In the genomic region with DNA sequence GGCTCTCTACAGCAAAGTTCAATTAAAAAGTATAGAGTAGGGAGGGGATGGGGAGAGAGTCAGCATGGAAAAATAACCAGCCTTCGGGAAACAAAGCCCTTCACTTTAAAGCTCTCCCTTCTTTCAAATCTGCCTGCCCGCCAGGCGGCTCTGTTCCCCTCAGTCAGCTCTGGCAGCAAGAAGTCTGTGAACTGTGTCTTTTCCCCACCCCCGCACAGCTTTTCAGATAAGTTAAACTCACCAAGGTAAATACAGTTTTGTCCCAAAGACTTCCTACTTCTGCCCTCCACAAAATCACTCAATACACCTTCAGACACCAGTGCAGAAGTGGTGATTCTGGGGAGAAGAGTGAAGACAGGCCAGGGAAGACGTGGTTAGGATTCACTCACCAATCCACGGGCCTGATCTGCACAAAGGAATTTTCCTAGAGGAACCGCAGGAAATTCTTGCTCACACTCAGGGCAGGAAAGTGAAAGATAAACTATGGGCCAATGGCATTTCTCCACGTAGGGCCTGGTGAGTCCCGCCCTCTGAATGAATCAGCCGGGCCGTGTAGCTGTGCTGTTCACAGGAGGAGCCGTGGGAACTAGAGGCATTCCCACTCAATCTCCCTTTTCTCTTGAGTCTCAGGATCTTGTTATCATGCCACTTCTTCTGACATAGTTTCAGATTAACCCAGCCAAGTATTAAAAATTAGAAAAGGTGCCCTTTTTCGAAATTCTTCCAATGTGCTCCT, we compare ENCODE assay signal across 1 cellular context.
TF ChIP-seq lines count a peak whose summit lies in the region.

A gene with protein sequence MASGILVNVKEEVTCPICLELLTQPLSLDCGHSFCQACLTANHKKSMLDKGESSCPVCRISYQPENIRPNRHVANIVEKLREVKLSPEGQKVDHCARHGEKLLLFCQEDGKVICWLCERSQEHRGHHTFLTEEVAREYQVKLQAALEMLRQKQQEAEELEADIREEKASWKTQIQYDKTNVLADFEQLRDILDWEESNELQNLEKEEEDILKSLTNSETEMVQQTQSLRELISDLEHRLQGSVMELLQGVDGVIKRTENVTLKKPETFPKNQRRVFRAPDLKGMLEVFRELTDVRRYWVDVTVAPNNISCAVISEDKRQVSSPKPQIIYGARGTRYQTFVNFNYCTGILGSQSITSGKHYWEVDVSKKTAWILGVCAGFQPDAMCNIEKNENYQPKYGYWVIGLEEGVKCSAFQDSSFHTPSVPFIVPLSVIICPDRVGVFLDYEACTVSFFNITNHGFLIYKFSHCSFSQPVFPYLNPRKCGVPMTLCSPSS (minus strand): TSS at position 448 of the 736 bp plus-strand sequence. CDS start 4,897 bp downstream, outside the sequence.

TF ChIP-seq in HepG2, 621 proteins besides CTCF, POLR2A, EP300 and RAD21 (continued from another document and continues in another):
- TF ChIP-seq, protein P1, sequence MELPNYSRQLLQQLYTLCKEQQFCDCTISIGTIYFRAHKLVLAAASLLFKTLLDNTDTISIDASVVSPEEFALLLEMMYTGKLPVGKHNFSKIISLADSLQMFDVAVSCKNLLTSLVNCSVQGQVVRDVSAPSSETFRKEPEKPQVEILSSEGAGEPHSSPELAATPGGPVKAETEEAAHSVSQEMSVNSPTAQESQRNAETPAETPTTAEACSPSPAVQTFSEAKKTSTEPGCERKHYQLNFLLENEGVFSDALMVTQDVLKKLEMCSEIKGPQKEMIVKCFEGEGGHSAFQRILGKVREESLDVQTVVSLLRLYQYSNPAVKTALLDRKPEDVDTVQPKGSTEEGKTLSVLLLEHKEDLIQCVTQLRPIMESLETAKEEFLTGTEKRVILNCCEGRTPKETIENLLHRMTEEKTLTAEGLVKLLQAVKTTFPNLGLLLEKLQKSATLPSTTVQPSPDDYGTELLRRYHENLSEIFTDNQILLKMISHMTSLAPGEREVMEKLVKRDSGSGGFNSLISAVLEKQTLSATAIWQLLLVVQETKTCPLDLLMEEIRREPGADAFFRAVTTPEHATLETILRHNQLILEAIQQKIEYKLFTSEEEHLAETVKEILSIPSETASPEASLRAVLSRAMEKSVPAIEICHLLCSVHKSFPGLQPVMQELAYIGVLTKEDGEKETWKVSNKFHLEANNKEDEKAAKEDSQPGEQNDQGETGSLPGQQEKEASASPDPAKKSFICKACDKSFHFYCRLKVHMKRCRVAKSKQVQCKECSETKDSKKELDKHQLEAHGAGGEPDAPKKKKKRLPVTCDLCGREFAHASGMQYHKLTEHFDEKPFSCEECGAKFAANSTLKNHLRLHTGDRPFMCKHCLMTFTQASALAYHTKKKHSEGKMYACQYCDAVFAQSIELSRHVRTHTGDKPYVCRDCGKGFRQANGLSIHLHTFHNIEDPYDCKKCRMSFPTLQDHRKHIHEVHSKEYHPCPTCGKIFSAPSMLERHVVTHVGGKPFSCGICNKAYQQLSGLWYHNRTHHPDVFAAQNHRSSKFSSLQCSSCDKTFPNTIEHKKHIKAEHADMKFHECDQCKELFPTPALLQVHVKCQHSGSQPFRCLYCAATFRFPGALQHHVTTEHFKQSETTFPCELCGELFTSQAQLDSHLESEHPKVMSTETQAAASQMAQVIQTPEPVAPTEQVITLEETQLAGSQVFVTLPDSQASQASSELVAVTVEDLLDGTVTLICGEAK (IDR thresholded peaks at IDR 0.05) = no peak
- TF ChIP-seq, protein P1 (CRISPR knock-in tag; IDR thresholded peaks at IDR 0.05) = no peak
- no peak for TF ChIP-seq MIXL1 (CRISPR knock-in tag; IDR thresholded peaks at IDR 0.05)
- TF ChIP-seq ZNF382 (CRISPR knock-in tag; IDR thresholded peaks at IDR 0.05; ENCODE audit: borderline replicate concordance) = no peak
- TF ChIP-seq, protein P2, sequence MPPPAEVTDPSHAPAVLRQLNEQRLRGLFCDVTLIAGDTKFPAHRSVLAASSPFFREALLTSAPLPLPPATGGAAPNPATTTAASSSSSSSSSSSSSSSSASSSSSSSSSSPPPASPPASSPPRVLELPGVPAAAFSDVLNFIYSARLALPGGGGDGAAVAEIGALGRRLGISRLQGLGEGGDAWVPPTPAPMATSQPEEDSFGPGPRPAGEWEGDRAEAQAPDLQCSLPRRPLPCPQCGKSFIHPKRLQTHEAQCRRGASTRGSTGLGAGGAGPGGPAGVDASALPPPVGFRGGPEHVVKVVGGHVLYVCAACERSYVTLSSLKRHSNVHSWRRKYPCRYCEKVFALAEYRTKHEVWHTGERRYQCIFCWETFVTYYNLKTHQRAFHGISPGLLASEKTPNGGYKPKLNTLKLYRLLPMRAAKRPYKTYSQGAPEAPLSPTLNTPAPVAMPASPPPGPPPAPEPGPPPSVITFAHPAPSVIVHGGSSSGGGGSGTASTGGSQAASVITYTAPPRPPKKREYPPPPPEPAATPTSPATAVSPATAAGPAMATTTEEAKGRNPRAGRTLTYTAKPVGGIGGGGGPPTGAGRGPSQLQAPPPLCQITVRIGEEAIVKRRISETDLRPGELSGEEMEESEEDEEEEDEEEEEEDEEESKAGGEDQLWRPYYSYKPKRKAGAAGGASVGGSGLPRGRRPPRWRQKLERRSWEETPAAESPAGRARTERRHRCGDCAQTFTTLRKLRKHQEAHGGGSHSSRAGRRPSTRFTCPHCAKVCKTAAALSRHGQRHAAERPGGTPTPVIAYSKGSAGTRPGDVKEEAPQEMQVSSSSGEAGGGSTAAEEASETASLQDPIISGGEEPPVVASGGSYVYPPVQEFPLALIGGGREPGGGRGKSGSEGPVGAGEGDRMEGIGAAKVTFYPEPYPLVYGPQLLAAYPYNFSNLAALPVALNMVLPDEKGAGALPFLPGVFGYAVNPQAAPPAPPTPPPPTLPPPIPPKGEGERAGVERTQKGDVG (CRISPR knock-in tag; IDR thresholded peaks at IDR 0.05; ENCODE audit: borderline replicate concordance) = no peak
- TF ChIP-seq NFE2L1 (CRISPR knock-in tag; IDR thresholded peaks at IDR 0.05; ENCODE audit: borderline replicate concordance) = no peak
- no peak for TF ChIP-seq TCF7L2 (IDR thresholded peaks at IDR 0.05; ENCODE audit: low read depth, low read length)
- TF ChIP-seq JUNB (CRISPR knock-in tag; IDR thresholded peaks at IDR 0.05; ENCODE audit: borderline replicate concordance) = no peak
- TF ChIP-seq, protein P3, sequence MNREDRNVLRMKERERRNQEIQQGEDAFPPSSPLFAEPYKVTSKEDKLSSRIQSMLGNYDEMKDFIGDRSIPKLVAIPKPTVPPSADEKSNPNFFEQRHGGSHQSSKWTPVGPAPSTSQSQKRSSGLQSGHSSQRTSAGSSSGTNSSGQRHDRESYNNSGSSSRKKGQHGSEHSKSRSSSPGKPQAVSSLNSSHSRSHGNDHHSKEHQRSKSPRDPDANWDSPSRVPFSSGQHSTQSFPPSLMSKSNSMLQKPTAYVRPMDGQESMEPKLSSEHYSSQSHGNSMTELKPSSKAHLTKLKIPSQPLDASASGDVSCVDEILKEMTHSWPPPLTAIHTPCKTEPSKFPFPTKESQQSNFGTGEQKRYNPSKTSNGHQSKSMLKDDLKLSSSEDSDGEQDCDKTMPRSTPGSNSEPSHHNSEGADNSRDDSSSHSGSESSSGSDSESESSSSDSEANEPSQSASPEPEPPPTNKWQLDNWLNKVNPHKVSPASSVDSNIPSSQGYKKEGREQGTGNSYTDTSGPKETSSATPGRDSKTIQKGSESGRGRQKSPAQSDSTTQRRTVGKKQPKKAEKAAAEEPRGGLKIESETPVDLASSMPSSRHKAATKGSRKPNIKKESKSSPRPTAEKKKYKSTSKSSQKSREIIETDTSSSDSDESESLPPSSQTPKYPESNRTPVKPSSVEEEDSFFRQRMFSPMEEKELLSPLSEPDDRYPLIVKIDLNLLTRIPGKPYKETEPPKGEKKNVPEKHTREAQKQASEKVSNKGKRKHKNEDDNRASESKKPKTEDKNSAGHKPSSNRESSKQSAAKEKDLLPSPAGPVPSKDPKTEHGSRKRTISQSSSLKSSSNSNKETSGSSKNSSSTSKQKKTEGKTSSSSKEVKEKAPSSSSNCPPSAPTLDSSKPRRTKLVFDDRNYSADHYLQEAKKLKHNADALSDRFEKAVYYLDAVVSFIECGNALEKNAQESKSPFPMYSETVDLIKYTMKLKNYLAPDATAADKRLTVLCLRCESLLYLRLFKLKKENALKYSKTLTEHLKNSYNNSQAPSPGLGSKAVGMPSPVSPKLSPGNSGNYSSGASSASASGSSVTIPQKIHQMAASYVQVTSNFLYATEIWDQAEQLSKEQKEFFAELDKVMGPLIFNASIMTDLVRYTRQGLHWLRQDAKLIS (CRISPR knock-in tag; IDR thresholded peaks at IDR 0.05) = no peak
- TF ChIP-seq PAX8 (CRISPR knock-in tag; IDR thresholded peaks at IDR 0.05; ENCODE audit: borderline replicate concordance) = no peak
- TF ChIP-seq, protein P4, sequence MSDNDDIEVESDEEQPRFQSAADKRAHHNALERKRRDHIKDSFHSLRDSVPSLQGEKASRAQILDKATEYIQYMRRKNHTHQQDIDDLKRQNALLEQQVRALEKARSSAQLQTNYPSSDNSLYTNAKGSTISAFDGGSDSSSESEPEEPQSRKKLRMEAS (IDR thresholded peaks at IDR 0.05) = peak; percentile 26; the same call in 1 of the 2 replicates
- TF ChIP-seq SP140L (CRISPR knock-in tag; IDR thresholded peaks at IDR 0.05; ENCODE audit: borderline replicate concordance) = no peak
- no peak for TF ChIP-seq ATF7-NPFF (CRISPR knock-in tag; IDR thresholded peaks at IDR 0.05; ENCODE audit: low read depth)
- TF ChIP-seq ZBTB7B (CRISPR knock-in tag; IDR thresholded peaks at IDR 0.05) = no peak
- TF ChIP-seq, protein P5, sequence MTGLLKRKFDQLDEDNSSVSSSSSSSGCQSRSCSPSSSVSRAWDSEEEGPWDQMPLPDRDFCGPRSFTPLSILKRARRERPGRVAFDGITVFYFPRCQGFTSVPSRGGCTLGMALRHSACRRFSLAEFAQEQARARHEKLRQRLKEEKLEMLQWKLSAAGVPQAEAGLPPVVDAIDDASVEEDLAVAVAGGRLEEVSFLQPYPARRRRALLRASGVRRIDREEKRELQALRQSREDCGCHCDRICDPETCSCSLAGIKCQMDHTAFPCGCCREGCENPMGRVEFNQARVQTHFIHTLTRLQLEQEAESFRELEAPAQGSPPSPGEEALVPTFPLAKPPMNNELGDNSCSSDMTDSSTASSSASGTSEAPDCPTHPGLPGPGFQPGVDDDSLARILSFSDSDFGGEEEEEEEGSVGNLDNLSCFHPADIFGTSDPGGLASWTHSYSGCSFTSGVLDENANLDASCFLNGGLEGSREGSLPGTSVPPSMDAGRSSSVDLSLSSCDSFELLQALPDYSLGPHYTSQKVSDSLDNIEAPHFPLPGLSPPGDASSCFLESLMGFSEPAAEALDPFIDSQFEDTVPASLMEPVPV (CRISPR knock-in tag; IDR thresholded peaks at IDR 0.05) = no peak
- no peak for TF ChIP-seq NFKB2 (CRISPR knock-in tag; IDR thresholded peaks at IDR 0.05; ENCODE audit: borderline replicate concordance)
- TF ChIP-seq MXI1 (IDR thresholded peaks at IDR 0.05; ENCODE audit: borderline replicate concordance, low read depth, low read length) = peak; percentile 23; the same call in 1 of the 3 replicates
- no peak for TF ChIP-seq FIP1L1 (IDR thresholded peaks at IDR 0.05; ENCODE audit: borderline replicate concordance, insufficient read depth, low read depth, low read length)
- no peak for TF ChIP-seq RBAK (CRISPR knock-in tag; IDR thresholded peaks at IDR 0.05)
- TF ChIP-seq ASH2L (IDR thresholded peaks at IDR 0.05; ENCODE audit: insufficient read length, low read depth, low read length) = peak; percentile 65
- TF ChIP-seq ATM (IDR thresholded peaks at IDR 0.05; ENCODE audit: borderline replicate concordance) = no peak
- no peak for TF ChIP-seq GATA4 (IDR thresholded peaks at IDR 0.05; ENCODE audit: borderline replicate concordance, low read depth)
- TF ChIP-seq MZF1 (CRISPR knock-in tag; IDR thresholded peaks at IDR 0.05; ENCODE audit: borderline replicate concordance) = no peak
- no peak for TF ChIP-seq ZNF136 (CRISPR knock-in tag; IDR thresholded peaks at IDR 0.05; ENCODE audit: low read depth)
- TF ChIP-seq ZNF337 (CRISPR knock-in tag; IDR thresholded peaks at IDR 0.05; ENCODE audit: borderline replicate concordance, low read depth) = no peak
- TF ChIP-seq, protein P6, sequence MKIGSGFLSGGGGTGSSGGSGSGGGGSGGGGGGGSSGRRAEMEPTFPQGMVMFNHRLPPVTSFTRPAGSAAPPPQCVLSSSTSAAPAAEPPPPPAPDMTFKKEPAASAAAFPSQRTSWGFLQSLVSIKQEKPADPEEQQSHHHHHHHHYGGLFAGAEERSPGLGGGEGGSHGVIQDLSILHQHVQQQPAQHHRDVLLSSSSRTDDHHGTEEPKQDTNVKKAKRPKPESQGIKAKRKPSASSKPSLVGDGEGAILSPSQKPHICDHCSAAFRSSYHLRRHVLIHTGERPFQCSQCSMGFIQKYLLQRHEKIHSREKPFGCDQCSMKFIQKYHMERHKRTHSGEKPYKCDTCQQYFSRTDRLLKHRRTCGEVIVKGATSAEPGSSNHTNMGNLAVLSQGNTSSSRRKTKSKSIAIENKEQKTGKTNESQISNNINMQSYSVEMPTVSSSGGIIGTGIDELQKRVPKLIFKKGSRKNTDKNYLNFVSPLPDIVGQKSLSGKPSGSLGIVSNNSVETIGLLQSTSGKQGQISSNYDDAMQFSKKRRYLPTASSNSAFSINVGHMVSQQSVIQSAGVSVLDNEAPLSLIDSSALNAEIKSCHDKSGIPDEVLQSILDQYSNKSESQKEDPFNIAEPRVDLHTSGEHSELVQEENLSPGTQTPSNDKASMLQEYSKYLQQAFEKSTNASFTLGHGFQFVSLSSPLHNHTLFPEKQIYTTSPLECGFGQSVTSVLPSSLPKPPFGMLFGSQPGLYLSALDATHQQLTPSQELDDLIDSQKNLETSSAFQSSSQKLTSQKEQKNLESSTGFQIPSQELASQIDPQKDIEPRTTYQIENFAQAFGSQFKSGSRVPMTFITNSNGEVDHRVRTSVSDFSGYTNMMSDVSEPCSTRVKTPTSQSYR (CRISPR knock-in tag; IDR thresholded peaks at IDR 0.05; ENCODE audit: borderline replicate concordance) = no peak
